Comparison of ENCODE assay signal across 8 cellular contexts in the genomic region with DNA sequence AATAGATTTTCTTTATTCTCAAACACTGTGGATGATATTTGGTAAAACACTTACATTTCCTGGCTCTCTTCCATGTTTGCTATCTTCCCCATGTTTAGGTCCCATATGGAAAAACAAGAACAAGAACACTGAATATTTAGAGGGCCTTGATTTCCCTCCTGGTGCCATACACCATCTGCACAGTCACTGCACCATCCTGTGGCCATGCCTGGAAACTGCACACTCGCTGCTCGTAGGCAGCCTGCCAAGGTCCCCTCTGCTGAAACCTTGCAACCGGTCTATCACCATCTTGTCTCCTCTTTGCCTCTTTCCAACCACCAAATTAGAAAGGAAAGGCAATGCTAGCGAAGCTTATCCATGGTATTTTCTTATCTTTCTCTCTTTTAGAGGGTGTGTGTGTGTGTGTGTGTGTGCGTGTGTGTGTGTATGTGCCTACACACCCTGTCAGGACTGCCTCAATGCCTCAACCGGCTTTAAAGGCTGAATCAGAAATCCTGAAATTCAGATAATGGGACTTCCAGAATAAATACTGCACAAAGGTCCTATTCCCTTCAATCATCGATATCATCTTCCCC.
DNase-seq lines count a peak whose midpoint lies in the region; ATAC-seq, FAIRE-seq and TF ChIP-seq lines count a peak whose summit lies in the region.

No MANE protein-coding gene starts in this region.

- TF ChIP-seq POLR2A in GM12878 (IDR thresholded peaks at IDR 0.05; ENCODE audit: low read depth, low read length): no peak

- in situ Hi-C loops in GM12878 (cut with MboI): no loop called here

- WGBS in GM12878 (ENCODE audit: insufficient coverage, insufficient replicate concordance, low lambda C conversion rate, missing lambda C conversion rate): 35% methylated on average over 6 of the region's 7 CpGs

- no peaks in the 10 kb centered on the region for H4K20me1 ChIP-seq in GM12878 (ENCODE audit: control insufficient read depth, insufficient read depth)

- BruUV-seq in GM12878 (replicated peaks; lab: Mats Ljungman, UMichigan): no TSS peak

- TF ChIP-seq RAD21 in GM12878 (IDR thresholded peaks at IDR 0.05; ENCODE audit: insufficient read depth, low read depth, low read length): peak; percentile 77

- SMC1A ChIA-PET in GM12878 (lab: Charles Lee; ENCODE audit: uncharacterized antibody, unreplicated experiment): interaction anchor here (0.7 to 5.0 kb wide), 7 partner anchors 26 to 785 kb away, joined by 3 to 40 read pairs (median 3); partner anchors contain the start of gene RAP2C

- H2AFZ ChIP-seq in GM12878 (ENCODE audit: control insufficient read depth, low read depth, low read length): no peak overlapping the region

- RAD21 ChIA-PET in GM12878 (lab: Charles Lee; ENCODE audit: unreplicated experiment): interaction anchor here (0.9 to 2.7 kb wide), 5 partner anchors 320 to 786 kb away, joined by 3 to 23 read pairs (median 5); no protein-coding TSS in a partner anchor

- no peaks in the 10 kb centered on the region for H3K79me2 ChIP-seq in GM12878 (ENCODE audit: control insufficient read depth, insufficient read depth, low read length)

- intact Hi-C loops in GM12878 (cut with micrococcal nuclease; ENCODE audit: unreplicated experiment): loop anchor here (1.0 to 5.0 kb wide), 4 partner anchors 121 to 781 kb away; no protein-coding TSS in a partner anchor
- intact Hi-C loops in kidney (cut with DNase I): loop anchor here (10.0 kb wide), 1 partner anchor 318 kb away; no protein-coding TSS in a partner anchor

- DNase-seq in SIG-M5 treated with dmso at 0.1 percent for 504 hours (lab: John Stamatoyannopoulos, UW; ENCODE audit: unreplicated experiment) (peak; percentile 40), SIG-M5 (lab: John Stamatoyannopoulos, UW) (no peak), Kasumi-1 (lab: John Stamatoyannopoulos, UW) (peak; percentile 6 to 53), SW480 (ENCODE audit: low spot score) (peak; percentile 27), GM12878 (ENCODE audit: low read depth, low spot score) (no peak), kidney (no peak), EL (no peak)
- peak; percentile 7 for DNase-seq in stimulated activated CD8-positive, alpha-beta memory T cell treated with anti-CD3 and anti-CD28 coated beads, Interleukin-12 subunit alpha, Interleukin-12 subunit beta, amount 100 ng/mL, for 1 hour (ENCODE audit: low read depth)

- H3K9ac ChIP-seq in GM12878 (ENCODE audit: control insufficient read depth, insufficient read depth, low read length) (no peak overlapping the region), kidney (ENCODE audit: low read length in 2 of 2) (no peak overlapping the region)

- H3K9me3 ChIP-seq in GM12878 (replicated peaks; ENCODE audit: control insufficient read depth, insufficient read depth, low read length): no peaks in the 10 kb centered on the region
- H3K9me3 ChIP-seq in kidney (ENCODE audit: control insufficient read depth in 1 of 2, low read length in 2 of 2): no peaks in the 10 kb centered on the region

- FAIRE-seq in GM12878 (lab: Jason Lieb, UNC) (peak; percentile 49), kidney (lab: Jason Lieb, UNC) (no peak)

- peak; percentile 85 for ATAC-seq in GM12878

- H3K4me2 ChIP-seq in GM12878 (ENCODE audit: control insufficient read depth, insufficient read depth): no peak overlapping the region

- H3K27me3 ChIP-seq in GM12878 (replicated peaks in 1 of 2; ENCODE audit: control insufficient read depth in 2 of 2, insufficient read depth in 2 of 2, low read length in 1 of 2): no peaks in the 10 kb centered on the region

- CTCF ChIA-PET in GM12878 (lab: Yijun Ruan, JAX): interaction anchor here (0.6 to 4.8 kb wide), 18 partner anchors 9 to 785 kb away, joined by 3 to 73 read pairs (median 5); partner anchors contain the start of gene RAP2C

- POLR2A ChIA-PET in GM12878 (lab: Charles Lee): interaction anchor here (0.6 kb wide), 1 partner anchor 485 kb away, joined by 3 read pairs; no protein-coding TSS in a partner anchor

- no peaks in the 10 kb centered on the region for H3K36me3 ChIP-seq in GM12878 (ENCODE audit: control insufficient read depth in 2 of 2, insufficient read depth in 2 of 2, low read length in 1 of 2)
- H3K36me3 ChIP-seq in kidney (ENCODE audit: control insufficient read depth in 1 of 2, insufficient read depth in 2 of 2, low read length in 2 of 2): no peaks in the 10 kb centered on the region

- TF ChIP-seq CTCF in GM12878 (IDR thresholded peaks at IDR 0.05 in 2 of 3, conservative IDR thresholded peaks at IDR 0.05 in 1 of 3; ENCODE audit: control insufficient read depth in 2 of 3, extremely low read depth in 1 of 3, insufficient read depth in 1 of 3, low read depth in 3 of 3, low read length in 3 of 3) (peak; percentile 64 to 69 (median 68)), kidney (IDR thresholded peaks at IDR 0.05; ENCODE audit: borderline replicate concordance, extremely low read depth, insufficient read depth) (peak; percentile 56)

- H3K27ac ChIP-seq in GM12878 (ENCODE audit: control insufficient read depth, insufficient read depth): no peak overlapping the region
- H3K27ac ChIP-seq in kidney (ENCODE audit: low read depth in 2 of 2, low read length in 2 of 2): no peak overlapping the region

- H3K4me1 ChIP-seq in GM12878 (ENCODE audit: control insufficient read depth, insufficient read depth, low read length) (no peaks in the 10 kb centered on the region), kidney (ENCODE audit: control insufficient read depth in 1 of 2, insufficient read depth in 1 of 2, low read depth in 1 of 2, low read length in 2 of 2) (no peaks in the 10 kb centered on the region)

- TF ChIP-seq EP300 in GM12878 (IDR thresholded peaks at IDR 0.05; ENCODE audit: borderline replicate concordance in 1 of 2, control insufficient read depth in 1 of 2, low read depth in 2 of 2, low read length in 2 of 2): no peak

- H3K4me3 ChIP-seq in GM12878 (no peak overlapping the region), kidney (ENCODE audit: low read length in 2 of 2) (no peak overlapping the region)

TF ChIP-seq in GM12878, 131 proteins besides CTCF, POLR2A, EP300 and RAD21:
- TF ChIP-seq SMC3 (IDR thresholded peaks at IDR 0.05; ENCODE audit: borderline replicate concordance, low read length) (peak; percentile 68; the same call in 1 of the 2 replicates), CHD4 (IDR thresholded peaks at IDR 0.05) (no peak), YY1 (IDR thresholded peaks at IDR 0.05; ENCODE audit: low read depth, low read length) (0 out of 2 replicates have a peak, but pooled peaks have one; percentile 32)
TF ChIP-seq in GM12878: peak in this region for 2.

Comparison
In these comparisons a context has a peak if more than half of its experiments do, and no peak if none do; other contexts are left out.
1. DNase-seq: peak in SIG-M5 treated with dmso at 0.1 percent for 504 hours (single experiment), Kasumi-1 (2 of 2), SW480 (single experiment) and stimulated activated CD8-positive, alpha-beta memory T cell treated with anti-CD3 and anti-CD28 coated beads, Interleukin-12 subunit alpha, Interleukin-12 subunit beta, amount 100 ng/mL, for 1 hour (single experiment); none in SIG-M5 (single experiment), GM12878 (single experiment), kidney (single experiment) and EL (single experiment).